8 cellular contexts compared by ENCODE assay signal in the genomic region with DNA sequence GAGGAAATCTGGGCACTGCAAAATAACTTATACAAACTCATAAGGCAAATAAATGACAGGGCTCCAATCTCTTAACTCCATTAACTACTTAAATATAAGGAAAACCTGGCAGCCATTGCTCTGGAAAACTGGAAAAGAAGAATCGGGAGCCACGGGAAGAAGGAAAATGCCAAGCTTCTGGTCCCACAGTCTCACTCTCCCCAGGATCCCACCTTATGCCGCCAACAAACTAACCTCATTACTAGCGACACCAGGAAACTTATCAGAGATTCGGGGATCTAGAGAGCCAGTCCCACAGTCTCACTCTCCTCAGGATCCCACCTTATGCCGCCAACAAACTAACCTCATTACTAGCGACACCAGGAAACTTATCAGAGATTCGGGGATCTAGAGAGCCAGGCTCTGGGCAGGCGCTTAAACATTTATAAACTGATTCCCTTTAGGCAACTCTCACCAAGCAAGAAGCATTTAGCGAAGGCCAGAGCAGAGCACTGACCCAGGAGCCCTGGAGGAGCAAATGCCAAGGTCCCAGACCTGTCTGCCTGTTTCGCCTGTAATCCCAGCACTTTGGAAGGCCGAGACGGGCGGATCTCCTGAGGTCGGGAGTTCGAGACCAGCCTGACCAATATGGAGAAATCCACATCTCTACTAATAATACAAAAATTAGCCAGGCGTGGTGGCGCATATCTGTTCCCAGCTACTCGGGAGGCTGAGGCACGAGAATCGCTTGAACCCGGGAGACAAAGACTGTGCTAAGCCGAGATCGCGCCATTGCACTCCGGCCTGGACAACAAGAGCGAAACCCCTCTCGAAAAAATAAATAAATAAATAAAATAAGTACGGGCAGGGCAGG. TPM values are rescaled to one million over a fixed set of nuclear protein-coding genes. Genes with fewer than 3 reads are reported as not detected.
DNase-seq lines count a peak whose midpoint lies in the region; ATAC-seq and TF ChIP-seq lines count a peak whose summit lies in the region.

No MANE protein-coding gene starts in this region.

- peak overlapping the region; percentile 93 for H3K4me3 ChIP-seq in smooth muscle cell

- no peak for TF ChIP-seq CTCF in VCaP (conservative IDR thresholded peaks at IDR 0.05)
- no peak for TF ChIP-seq CTCF in foreskin keratinocyte (conservative IDR thresholded peaks at IDR 0.05)
- no peak for TF ChIP-seq CTCF in smooth muscle cell (IDR thresholded peaks at IDR 0.05; ENCODE audit: borderline replicate concordance, insufficient read depth, poor library complexity, severe bottlenecking)

- no peak for DNase-seq in activated CD4-positive, alpha-beta T cell treated with anti-CD3 and anti-CD28 coated beads, Interleukin-2, amount 10 ng/mL, durations not matched to agents 24 days and 14 days
- DNase-seq in activated CD4-positive, alpha-beta T cell treated with anti-CD3 and anti-CD28 coated beads, Interleukin-2, amount 50 U/mL, for 4 hours, result no peak
- DNase-seq in foreskin keratinocyte, result no peak
- DNase-seq in smooth muscle cell (lab: John Stamatoyannopoulos, UW; ENCODE audit: unreplicated experiment), result no peak
- DNase-seq in GM03348 (ENCODE audit: low spot score), result no peak
- no peak for DNase-seq in cortex of kidney (lab: John Stamatoyannopoulos, UW)

- peaks cover 6% of the 10 kb centered on the region for H3F3A ChIP-seq in smooth muscle cell (ENCODE audit: low read depth)

- H4K20me1 ChIP-seq in smooth muscle cell (ENCODE audit: low read depth), result peaks cover 37% of the 10 kb centered on the region

- 24% methylated on average over 29 of the region's 29 CpGs for WGBS in smooth muscle cell (ENCODE audit: low lambda C conversion rate)

- peaks cover 57% of the 10 kb centered on the region for H3K79me2 ChIP-seq in smooth muscle cell (ENCODE audit: low read depth)

- ATAC-seq in foreskin keratinocyte (no peak), HG03520 (IDR thresholded peaks at IDR 0.05; ENCODE audit: unreplicated experiment) (no peak)

- H3K27ac Mint-ChIP-seq in activated CD4-positive, alpha-beta T cell treated with anti-CD3 and anti-CD28 coated beads, Interleukin-2, amount 10 ng/mL, durations not matched to agents 24 days and 14 days, result peak overlapping the region; percentile 99

- H3K9ac ChIP-seq in smooth muscle cell (ENCODE audit: low read depth), result peak overlapping the region; percentile 99

- H3K27ac ChIP-seq in VCaP, result peak overlapping the region; percentile 87
- H3K27ac ChIP-seq in foreskin keratinocyte, result peak overlapping the region; percentile 94
- H3K27ac ChIP-seq in smooth muscle cell (ENCODE audit: low read depth), result peak overlapping the region; percentile 81

- peaks cover 19% of the 10 kb centered on the region for H3K4me1 ChIP-seq in foreskin keratinocyte
- H3K4me1 ChIP-seq in smooth muscle cell (ENCODE audit: low read depth), result peaks cover 26% of the 10 kb centered on the region

- H3K4me2 ChIP-seq in smooth muscle cell, result peak overlapping the region; percentile 87

- H3K4me3 Mint-ChIP-seq in activated CD4-positive, alpha-beta T cell treated with anti-CD3 and anti-CD28 coated beads, Interleukin-2, amount 10 ng/mL, durations not matched to agents 24 days and 14 days, result peak overlapping the region; percentile 100

- no peaks in the 10 kb centered on the region for H3K9me3 ChIP-seq in smooth muscle cell (replicated peaks; ENCODE audit: low read depth)

- H3K27me3 Mint-ChIP-seq in activated CD4-positive, alpha-beta T cell treated with anti-CD3 and anti-CD28 coated beads, Interleukin-2, amount 10 ng/mL, durations not matched to agents 24 days and 14 days, result peaks cover 19% of the 10 kb centered on the region

- H3K36me3 Mint-ChIP-seq in activated CD4-positive, alpha-beta T cell treated with anti-CD3 and anti-CD28 coated beads, Interleukin-2, amount 10 ng/mL, durations not matched to agents 24 days and 14 days (ENCODE audit: low read depth), result peaks cover 16% of the 10 kb centered on the region

- H3K4me1 Mint-ChIP-seq in activated CD4-positive, alpha-beta T cell treated with anti-CD3 and anti-CD28 coated beads, Interleukin-2, amount 10 ng/mL, durations not matched to agents 24 days and 14 days, result peaks cover 25% of the 10 kb centered on the region

- H3K36me3 ChIP-seq in smooth muscle cell (ENCODE audit: low read depth), result peaks cover 3% of the 10 kb centered on the region

- peak overlapping the region; percentile 97 for H2AFZ ChIP-seq in smooth muscle cell (ENCODE audit: low read depth)

- no peaks in the 10 kb centered on the region for H3K9me3 Mint-ChIP-seq in activated CD4-positive, alpha-beta T cell treated with anti-CD3 and anti-CD28 coated beads, Interleukin-2, amount 10 ng/mL, durations not matched to agents 24 days and 14 days

- peaks cover 17% of the 10 kb centered on the region for H3K27me3 ChIP-seq in foreskin keratinocyte
- H3K27me3 ChIP-seq in smooth muscle cell (ENCODE audit: low read depth), result peaks cover 19% of the 10 kb centered on the region

- intact Hi-C loops in activated CD4-positive, alpha-beta T cell treated with anti-CD3 and anti-CD28 coated beads, Interleukin-2, amount 10 ng/mL, durations not matched to agents 24 days and 14 days (cut with micrococcal nuclease), result loop anchor here (2.0 to 5.0 kb wide), 4 partner anchors 63 to 448 kb away; a partner anchor contains a TSS

RNA-seq across cellular contexts. Expression of a gene that starts 0.7 kb away (rescaled TPM):
- 133 TPM in 2 replicates for total RNA-seq in activated CD4-positive, alpha-beta T cell treated with anti-CD3 and anti-CD28 coated beads, Interleukin-2, amount 10 ng/mL, durations not matched to agents 24 days and 14 days
- total RNA-seq in foreskin keratinocyte (91.0 and 101 TPM in 2 replicates), smooth muscle cell (41.0 and 51.6 TPM in 2 replicates)
- polyA plus RNA-seq in foreskin keratinocyte (129 and 145 TPM in 2 replicates), smooth muscle cell (105 and 110 TPM in 2 replicates)
